Comparison of ENCODE assay signal across 1 cellular context in the genomic region with DNA sequence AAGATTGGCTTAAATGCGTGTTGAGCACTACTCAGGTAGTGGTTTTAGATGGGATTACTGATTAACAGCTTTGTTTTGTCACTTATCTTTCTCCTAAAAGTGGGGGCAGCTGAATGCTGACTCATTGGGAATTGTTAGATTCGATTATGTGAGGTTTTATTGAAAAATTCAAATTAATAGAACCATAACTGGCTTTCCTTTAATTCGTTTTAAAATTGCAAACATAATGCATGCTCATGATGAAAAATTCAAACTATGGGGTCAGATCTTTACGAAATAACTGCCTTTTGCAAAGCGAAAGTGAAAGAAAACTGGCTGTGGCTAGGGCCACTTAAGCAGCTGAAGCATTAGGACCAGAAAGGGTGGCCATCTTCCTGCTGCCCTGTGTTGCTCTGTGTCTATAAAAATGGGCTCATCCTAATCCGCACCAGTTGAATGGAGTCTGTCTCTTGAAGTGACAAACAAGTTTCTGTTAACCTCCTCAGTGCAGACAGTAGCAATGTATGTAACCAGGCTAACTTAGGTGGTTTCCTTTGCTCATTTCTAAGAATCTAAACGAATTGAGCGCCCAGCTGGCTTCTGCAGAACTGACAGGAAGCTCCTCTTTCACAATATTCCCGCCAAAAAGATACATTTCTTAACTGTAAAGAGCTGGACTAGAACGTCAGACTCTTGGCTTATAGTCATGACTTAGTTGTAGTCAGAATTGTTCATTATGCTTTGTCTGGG.
TF ChIP-seq lines count a peak whose summit lies in the region.

No MANE protein-coding gene starts in this region.

TF ChIP-seq in endothelial cell of umbilical vein, 7 proteins besides CTCF, POLR2A, EP300 and RAD21 (continued from another document):
- TF ChIP-seq, protein P1, sequence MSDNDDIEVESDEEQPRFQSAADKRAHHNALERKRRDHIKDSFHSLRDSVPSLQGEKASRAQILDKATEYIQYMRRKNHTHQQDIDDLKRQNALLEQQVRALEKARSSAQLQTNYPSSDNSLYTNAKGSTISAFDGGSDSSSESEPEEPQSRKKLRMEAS (IDR thresholded peaks at IDR 0.05; ENCODE audit: insufficient read depth, insufficient read length), result no peak
- no peak for TF ChIP-seq POLR2AphosphoS5 (IDR thresholded peaks at IDR 0.05; ENCODE audit: insufficient read depth, low read depth, low read length)
- TF ChIP-seq FOS (IDR thresholded peaks at IDR 0.05; ENCODE audit: borderline replicate concordance, insufficient read depth, low read length), result no peak
- TF ChIP-seq MYC (IDR thresholded peaks at IDR 0.05; ENCODE audit: low read depth, low read length), result no peak
- no peak for TF ChIP-seq GATA2 (IDR thresholded peaks at IDR 0.05; ENCODE audit: insufficient read depth, insufficient read length, low read depth, low read length)
- TF ChIP-seq EZH2 (IDR thresholded peaks at IDR 0.05; ENCODE audit: borderline replicate concordance, low read depth, low read length, severe bottlenecking), result no peak
